ENCODE assay signal across 26 cellular contexts in genomic region chr9:115084709-115085108, GRCh38. TPM values are rescaled to one million over a fixed set of nuclear protein-coding genes. Genes with fewer than 3 reads are reported as not detected.
"Had no signal": no experiment of that assay in that cellular context is flagged by ENCODE, and none has a peak within 500 bp of the region (broad histone marks: within the 10 kb centered on the region; RNA-seq: fewer than 3 reads in every experiment).

No MANE protein-coding gene starts in this region.

- DNase-seq: cerebellar nuclear complex; cortex of kidney; effector CD4-positive, alpha-beta T cell; foreskin melanocyte; glutamatergic neuron; heart right ventricle; hippocampal formation; kidney glomerular epithelial cell; left colon; left ventricle myocardium inferior; lower lobe of right lung; natural killer cell; pancreas; stimulated activated CD4-positive, alpha-beta T cell treated with anti-CD3 and anti-CD28 coated beads, Interleukin-4, amount 100 ng/mL, for 4 hours; stimulated activated naive CD8-positive, alpha-beta T cell treated with anti-CD3 and anti-CD28 coated beads, Interleukin-15, Interleukin-2, amounts not matched to agents 100 U/mL and 50 U/mL, for 24 hours; substantia nigra; testis; upper lobe of right lung; uterus had no signal

- ATAC-seq: heart right ventricle; left colon; lower lobe of right lung; natural killer cell; pancreas; sciatic nerve; stimulated activated memory B cell treated with anti-CD40 and anti-IgM and Interleukin-4, amounts not matched to agents 10 μg/mL and 1 μg/mL and 100 μg/mL, for 72 hours; stimulated activated naive CD8-positive, alpha-beta T cell treated with anti-CD3 and anti-CD28 coated beads, Interleukin-15, Interleukin-2, amounts not matched to agents 100 U/mL and 50 U/mL, for 24 hours; upper lobe of right lung had no signal

- H3K27ac ChIP-seq: heart right ventricle, left ventricle myocardium inferior, lower lobe of right lung, neutrophil, pancreas, right atrium auricular region, testis, tibial nerve, upper lobe of right lung, uterus had no signal

- FAIRE-seq: islet of Langerhans, pancreas had no signal

- H3K36me3 ChIP-seq: left ventricle myocardium inferior, lower lobe of right lung, neutrophil, pancreas, right atrium auricular region, upper lobe of right lung, uterus had no signal

- H3K9me3 ChIP-seq: esophagus muscularis mucosa, heart right ventricle, left ventricle myocardium inferior, lower lobe of right lung, neutrophil, pancreas, right atrium auricular region, testis, tibial nerve, upper lobe of right lung, uterus had no signal

- H3K27me3 ChIP-seq: esophagus muscularis mucosa, heart right ventricle, neutrophil, pancreas, right atrium auricular region, testis, tibial nerve, upper lobe of right lung, uterus had no signal

- H3K4me3 ChIP-seq: esophagus muscularis mucosa, heart right ventricle, left ventricle myocardium inferior, lower lobe of right lung, pancreas, right atrium auricular region, testis, tibial nerve, upper lobe of right lung, uterus had no signal

- H3K4me1 ChIP-seq: heart right ventricle, left ventricle myocardium inferior, lower lobe of right lung, pancreas, right atrium auricular region, testis, tibial nerve, upper lobe of right lung, uterus had no signal

RNA-seq across cellular contexts. Expression of gene TNC, which starts 33.2 kb away (rescaled TPM):
- total RNA-seq: natural killer cell had no signal
